Comparison of ENCODE assay signal across 8 cellular contexts in the genomic region with DNA sequence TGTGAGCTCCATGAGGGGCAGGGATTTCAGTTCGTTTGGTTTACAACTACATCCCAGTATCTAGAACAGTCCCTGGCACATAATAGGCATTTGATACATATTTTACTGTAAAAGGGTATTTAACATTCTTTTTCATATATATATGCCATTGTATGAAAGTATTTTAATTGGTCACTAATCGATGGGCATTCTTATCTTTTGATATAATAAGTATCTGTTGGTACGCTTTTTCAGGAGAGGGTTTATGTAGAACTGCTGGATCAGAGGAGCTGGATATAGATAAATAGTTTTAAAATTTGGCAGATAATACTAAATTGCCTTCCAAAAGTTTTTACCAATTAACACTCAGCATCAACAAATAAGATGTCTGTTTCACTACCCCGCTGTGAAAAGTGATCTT. TPM values are rescaled to one million over a fixed set of nuclear protein-coding genes. Genes with fewer than 3 reads are reported as not detected.
A peak's percentile ranks its signal among the peaks of the same experiment; 100 is the strongest.
DNase-seq lines count a peak whose midpoint lies in the region; ATAC-seq, FAIRE-seq and TF ChIP-seq lines count a peak whose summit lies in the region.

No MANE protein-coding gene starts in this region.

- H3K4me1 Mint-ChIP-seq in MCF 10A (ENCODE audit: insufficient read depth, unreplicated experiment): peaks cover 11% of the 10 kb centered on the region
- H3K4me1 Mint-ChIP-seq in activated naive CD8-positive, alpha-beta T cell treated with anti-CD3 and anti-CD28 coated beads, Interleukin-2, amount 50 U/mL, for 24 hours: peaks cover 14% of the 10 kb centered on the region

- no peaks in the 10 kb centered on the region for H3K79me1 ChIP-seq in mesendoderm (ENCODE audit: low read length)

- no peak overlapping the region for H3K4me3 Mint-ChIP-seq in MCF 10A (ENCODE audit: unreplicated experiment)
- H3K4me3 Mint-ChIP-seq in activated naive CD8-positive, alpha-beta T cell treated with anti-CD3 and anti-CD28 coated beads, Interleukin-2, amount 50 U/mL, for 24 hours: no peak overlapping the region

- H3K4me1 ChIP-seq in breast epithelium: peaks cover 0 to 7% of the 10 kb centered on the region in 2 donors
- H3K4me1 ChIP-seq in mesendoderm (ENCODE audit: control insufficient read depth, low read depth, low read length): peaks cover 4% of the 10 kb centered on the region
- no peaks in the 10 kb centered on the region for H3K4me1 ChIP-seq in urinary bladder (ENCODE audit: insufficient read depth)

- H3K18ac ChIP-seq in mesendoderm (ENCODE audit: low read length): no peak overlapping the region

- no peaks in the 10 kb centered on the region for H3K9me3 ChIP-seq in breast epithelium

- peak overlapping the region; percentile 94 to 95 for H3K27ac ChIP-seq in breast epithelium
- no peak overlapping the region for H3K27ac ChIP-seq in mesendoderm (ENCODE audit: low read depth, low read length)
- H3K27ac ChIP-seq in urinary bladder (ENCODE audit: low read depth): no peak overlapping the region

- H4K8ac ChIP-seq in mesendoderm (ENCODE audit: low read depth, low read length): no peak overlapping the region

- no peak for ATAC-seq in HG02571 (IDR thresholded peaks at IDR 0.05; ENCODE audit: unreplicated experiment)
- ATAC-seq in activated naive CD8-positive, alpha-beta T cell treated with anti-CD3 and anti-CD28 coated beads, Interleukin-2, amount 50 U/mL, for 24 hours: no peak

- TF ChIP-seq CTCF in breast epithelium (IDR thresholded peaks at IDR 0.05) (no peak), MCF 10A (IDR thresholded peaks at IDR 0.05; ENCODE audit: unreplicated experiment) (no peak), bronchial epithelial cell (IDR thresholded peaks at IDR 0.05; ENCODE audit: insufficient read depth, low read length, severe bottlenecking) (no peak)

- H2AK5ac ChIP-seq in mesendoderm (ENCODE audit: low read length): no peak overlapping the region

- peaks cover 8% of the 10 kb centered on the region for H3K9me3 Mint-ChIP-seq in MCF 10A (ENCODE audit: unreplicated experiment)
- no peaks in the 10 kb centered on the region for H3K9me3 Mint-ChIP-seq in activated naive CD8-positive, alpha-beta T cell treated with anti-CD3 and anti-CD28 coated beads, Interleukin-2, amount 50 U/mL, for 24 hours

- peak overlapping the region; percentile 98 for H3K56ac ChIP-seq in mesendoderm (ENCODE audit: low read length)

- no peak for FAIRE-seq in bronchial epithelial cell (lab: Jason Lieb, UNC)

- H3K27me3 Mint-ChIP-seq in MCF 10A (ENCODE audit: insufficient read depth, unreplicated experiment): no peaks in the 10 kb centered on the region
- no peaks in the 10 kb centered on the region for H3K27me3 Mint-ChIP-seq in activated naive CD8-positive, alpha-beta T cell treated with anti-CD3 and anti-CD28 coated beads, Interleukin-2, amount 50 U/mL, for 24 hours

- H3K4me3 ChIP-seq in breast epithelium (peak overlapping the region; percentile 71 to 92 (median 76)), bronchial epithelial cell (ENCODE audit: low read depth, low read length) (peak overlapping the region; percentile 85), mesendoderm (ENCODE audit: low read length) (peak overlapping the region; percentile 87), urinary bladder (ENCODE audit: low read depth, low read length) (peak overlapping the region; percentile 49)

- peak overlapping the region; percentile 99 for H4K5ac ChIP-seq in mesendoderm (ENCODE audit: low read length)

- peaks cover 34% of the 10 kb centered on the region for H3K79me2 ChIP-seq in mesendoderm (ENCODE audit: control insufficient read depth, insufficient read depth, low read length)

- H2BK120ac ChIP-seq in mesendoderm (ENCODE audit: low read depth, low read length): no peak overlapping the region

- H3K27ac Mint-ChIP-seq in MCF 10A (ENCODE audit: low read depth, unreplicated experiment): no peak overlapping the region
- no peak overlapping the region for H3K27ac Mint-ChIP-seq in activated naive CD8-positive, alpha-beta T cell treated with anti-CD3 and anti-CD28 coated beads, Interleukin-2, amount 50 U/mL, for 24 hours

- BruUV-seq in MCF 10A (replicated peaks; lab: Mats Ljungman, UMichigan): no TSS peak

- intact Hi-C loops in breast epithelium (cut with DNase I; ENCODE audit: low total_unique reads) (no loop called here), MCF 10A (cut with micrococcal nuclease) (loop anchor here (1.0 kb wide), 1 partner anchor 93 kb away; no protein-coding TSS in a partner anchor)

- POLR2A ChIA-PET in MCF 10A (lab: Yijun Ruan, JAX): interaction anchor here (1.0 to 3.0 kb wide), 9 partner anchors 9 to 211 kb away, joined by 3 to 22 read pairs (median 8); a partner anchor contains a TSS

- no peak overlapping the region for H2BK15ac ChIP-seq in mesendoderm (replicated peaks; ENCODE audit: low read depth)

- DNase-seq in breast epithelium (ENCODE audit: low spot score in 2 of 2) (no peak), MCF 10A (ENCODE audit: unreplicated experiment) (no peak), bronchial epithelial cell (ENCODE audit: low read depth) (no peak), mesendoderm (no peak), OCI-M1 (lab: John Stamatoyannopoulos, UW) (no peak)
- no peak for DNase-seq in activated naive CD8-positive, alpha-beta T cell treated with anti-CD3 and anti-CD28 coated beads, Interleukin-2, amount 50 U/mL, for 24 hours

- WGBS in mesendoderm (ENCODE audit: extremely low coverage, insufficient coverage, low lambda C conversion rate): no CpG with 5 or more reads among the region's 4 CpGs
- 54% methylated on average over 4 of the region's 4 CpGs for WGBS in urinary bladder

- TF ChIP-seq POLR2A in breast epithelium (IDR thresholded peaks at IDR 0.05): no peak

- peak overlapping the region; percentile 96 for H3K9ac ChIP-seq in mesendoderm (ENCODE audit: low read length)

- H2BK5ac ChIP-seq in mesendoderm (ENCODE audit: low read length): no peak overlapping the region

- H3K27me3 ChIP-seq in breast epithelium (no peaks in the 10 kb centered on the region), bronchial epithelial cell (ENCODE audit: control insufficient read depth, insufficient read depth, low read length) (no peaks in the 10 kb centered on the region), mesendoderm (ENCODE audit: insufficient read depth, low read length, poor library complexity) (no peaks in the 10 kb centered on the region)

- H3K36me3 ChIP-seq in breast epithelium (no peaks in the 10 kb centered on the region), bronchial epithelial cell (ENCODE audit: control insufficient read depth, insufficient read depth, low read length) (peaks cover 2% of the 10 kb centered on the region), mesendoderm (ENCODE audit: control insufficient read depth, insufficient read depth, low read length) (no peaks in the 10 kb centered on the region), urinary bladder (ENCODE audit: insufficient read depth) (no peaks in the 10 kb centered on the region)

- H3K4me2 ChIP-seq in mesendoderm (ENCODE audit: low read length): peak overlapping the region; percentile 99

- H3K36me3 Mint-ChIP-seq in MCF 10A (ENCODE audit: insufficient read depth, unreplicated experiment): no peaks in the 10 kb centered on the region
- H3K36me3 Mint-ChIP-seq in activated naive CD8-positive, alpha-beta T cell treated with anti-CD3 and anti-CD28 coated beads, Interleukin-2, amount 50 U/mL, for 24 hours (ENCODE audit: low read depth): peaks cover 14% of the 10 kb centered on the region

- CTCF ChIA-PET in MCF 10A (lab: Yijun Ruan, JAX): interaction anchor here (0.7 to 2.4 kb wide), 4 partner anchors 9 to 1234 kb away, joined by 3 to 12 read pairs (median 6); no protein-coding TSS in a partner anchor

- H3K4ac ChIP-seq in mesendoderm (ENCODE audit: low read depth, low read length): no peak overlapping the region

- no peak overlapping the region for H3K23ac ChIP-seq in mesendoderm (ENCODE audit: low read length)

RNA-seq across cellular contexts. Expression of a gene that starts 1.0 kb away (rescaled TPM):
- 10 to 100 TPM; 66.4 to 97.9 (median 92.4) TPM for total RNA-seq in breast epithelium
- total RNA-seq in MCF 10A (2022): 162 and 167 TPM in 2 replicates
- total RNA-seq in bronchial epithelial cell: 155 and 174 TPM in 2 replicates
- 138 TPM for polyA plus RNA-seq in mesendoderm (2013, experiment 1 of 2)
- 141 TPM for polyA plus RNA-seq in mesendoderm (2013, experiment 2 of 2)
- 136 TPM for total RNA-seq in urinary bladder
- polyA plus RNA-seq in urinary bladder: 76.8 TPM

Comparison
In these comparisons a context has a peak if more than half of its experiments do, and no peak if none do; other contexts are left out.
1. H3K27ac ChIP-seq: peak in breast epithelium (2 of 2); none in mesendoderm (single experiment) and urinary bladder (single experiment).
2. Peak in every context shown above with its lines, with median percentiles within 50 percentile points of each other: H3K4me3 ChIP-seq.